Comparison of ENCODE assay signal across 23 cellular contexts in the genomic region with DNA sequence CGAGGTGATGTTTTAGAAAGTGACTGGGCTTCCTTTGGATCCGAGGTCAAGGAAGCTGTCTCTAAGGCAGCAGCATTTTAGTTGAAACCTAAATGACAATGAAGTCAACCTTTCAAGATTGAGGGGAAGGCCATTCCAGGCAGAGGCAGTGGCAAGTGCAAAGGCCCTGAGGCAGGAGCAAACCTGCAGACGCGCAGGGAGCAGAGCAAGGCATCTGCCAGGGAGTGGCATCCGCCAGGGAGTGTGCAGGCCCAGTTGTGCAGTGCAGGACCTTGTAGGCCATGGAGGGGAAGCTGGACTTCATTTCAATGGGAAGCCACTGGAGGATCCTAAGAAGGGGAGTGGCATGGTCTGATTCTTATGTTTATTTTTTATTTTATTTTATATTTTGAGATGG.
"Had no signal": no experiment of that assay in that cellular context is flagged by ENCODE, and none has a peak within 500 bp of the region (broad histone marks: within the 10 kb centered on the region; RNA-seq: fewer than 3 reads in every experiment).

No MANE protein-coding gene starts in this region.

- H3K36me3 ChIP-seq: MG63, SJSA1 had no signal

- H3K9me3 ChIP-seq: SJSA1 had no signal

- H3K4me3 ChIP-seq: MG63, SJSA1, SK-N-MC had no signal

- DNase-seq: IMR-90, Karpas-422, KG1, MG63, NCI-H1092, NCI-H1105 treated with DMSO at 0.1 percent for 48 hours, NCI-H1417 treated with DMSO at 0.1 percent for 48 hours, NCI-H146, NCI-H1694 treated with DMSO at 0.1 percent for 48 hours, NCI-H2029, NCI-H2081 treated with DMSO at 0.1 percent for 48 hours, NCI-H2171, NCI-H226, NCI-H446, NCI-H510A, NCI-H524 treated with DMSO at 0.1 percent for 48 hours, NCI-H69, NCI-H774, Right ventricle myocardium superior, RPMI8226, SIG-M5 had no signal

- H3K27me3 ChIP-seq: MG63, SJSA1 had no signal
